In genomic region chr4:139619644-139620043, GRCh38 we compare ENCODE assay signal across 8 cellular contexts. TPM values are rescaled to one million over a fixed set of nuclear protein-coding genes. Genes with fewer than 3 reads are reported as not detected.
A peak's percentile ranks its signal among the peaks of the same experiment; 100 is the strongest.
DNase-seq lines count a peak whose midpoint lies in the region; TF ChIP-seq lines count a peak whose summit lies in the region.

No MANE protein-coding gene starts in this region.

- H3K27ac ChIP-seq in HEK293 (ENCODE audit: extremely low read depth, low read depth, low read length) (no peak overlapping the region), transverse colon (no peak overlapping the region)

- in situ Hi-C loops in transverse colon (cut with MboI; ENCODE audit: low pct_ligation_motif_present in 1 of 4, low pct_unique_long_range_greater_than_20kb in 1 of 4, low sequenced_read_pairs in 3 of 4) = no loop called here

- H3K36me3 ChIP-seq in HEK293 (ENCODE audit: control insufficient read depth in 2 of 2, insufficient read depth in 1 of 2, low read length in 2 of 2) = no peaks in the 10 kb centered on the region
- no peaks in the 10 kb centered on the region for H3K36me3 ChIP-seq in transverse colon

- H3K9me3 ChIP-seq in HEK293 (ENCODE audit: control insufficient read depth, insufficient read depth, low read depth, low read length) = no peaks in the 10 kb centered on the region
- H3K9me3 ChIP-seq in transverse colon = no peaks in the 10 kb centered on the region

- CTCF ChIA-PET in HEK293 (lab: Yijun Ruan, JAX) = interaction anchor here (0.5 to 3.0 kb wide), 17 partner anchors 8 to 792 kb away, joined by 3 to 8 read pairs (median 3); partner anchors contain the start of gene MGST2

- no peaks in the 10 kb centered on the region for H3K27me3 ChIP-seq in transverse colon

- H3K4me1 ChIP-seq in HEK293 (ENCODE audit: control insufficient read depth, insufficient read depth, low read length) (no peaks in the 10 kb centered on the region), transverse colon (no peaks in the 10 kb centered on the region)

- no peak for TF ChIP-seq POLR2A in transverse colon (IDR thresholded peaks at IDR 0.05)

- TF ChIP-seq CTCF in HEK293 (tag by site-specific recombination; IDR thresholded peaks at IDR 0.05) = no peak
- TF ChIP-seq CTCF in epithelial cell of esophagus (IDR thresholded peaks at IDR 0.05; ENCODE audit: insufficient read depth, low read depth, low read length, missing control alignments) = peak; percentile 69
- peak; percentile 23 to 54 (median 45) for TF ChIP-seq CTCF in transverse colon (IDR thresholded peaks at IDR 0.05)

- POLR2A ChIA-PET in HEK293 (lab: Yijun Ruan, JAX) = no interaction called here

- no peak overlapping the region for H3K4me3 ChIP-seq in HEK293 (ENCODE audit: low read depth, low read length)
- H3K4me3 ChIP-seq in epithelial cell of esophagus (ENCODE audit: low read length) = no peak overlapping the region
- H3K4me3 ChIP-seq in transverse colon = no peak overlapping the region

- 86 to 91% methylated on average over 2 to 5 of the region's 5 CpGs for WGBS in transverse colon (ENCODE audit: low coverage in 1 of 2), 2 donors

- no peak for TF ChIP-seq EP300 in transverse colon (IDR thresholded peaks at IDR 0.05; ENCODE audit: low read depth)

- DNase-seq in SIG-M5 treated with dmso at 0.1 percent for 504 hours (lab: John Stamatoyannopoulos, UW; ENCODE audit: unreplicated experiment) = peak; percentile 54
- no peak for DNase-seq in SIG-M5 (lab: John Stamatoyannopoulos, UW)
- DNase-seq in NCI-H510A treated with DMSO at 0.1 percent for 48 hours (lab: John Stamatoyannopoulos, UW) = peak; percentile 12
- DNase-seq in epithelial cell of esophagus (ENCODE audit: low read depth) = peak; percentile 62
- no peak for DNase-seq in transverse colon
- no peak for DNase-seq in medulla oblongata (ENCODE audit: extremely low spot score)
- DNase-seq in activated naive CD4-positive, alpha-beta T cell treated with Interleukin-2 at 50 U/mL for 16 hours = no peak

- intact Hi-C loops in transverse colon (cut with DNase I; ENCODE audit: low total_unique reads) = no loop called here

TF ChIP-seq in HEK293, 187 proteins besides CTCF, POLR2A, EP300 and RAD21:
- peak; percentile 66; the same call in 1 of the 2 replicates for TF ChIP-seq ZNF26 (tag by site-specific recombination; IDR thresholded peaks at IDR 0.05)
- no peak for TF ChIP-seq ZNF76 (tag by site-specific recombination; IDR thresholded peaks at IDR 0.05; ENCODE audit: borderline replicate concordance, low read depth)
- TF ChIP-seq KLF16 (tag by site-specific recombination; IDR thresholded peaks at IDR 0.05) = no peak
- TF ChIP-seq ZBTB48 (tag by site-specific recombination; IDR thresholded peaks at IDR 0.05) = no peak
- TF ChIP-seq ZBTB11 (tag by site-specific recombination; conservative IDR thresholded peaks at IDR 0.05; ENCODE audit: low read depth) = no peak
- TF ChIP-seq ZNF791 (tag by site-specific recombination; IDR thresholded peaks at IDR 0.05) = no peak
- peak; percentile 6; the same call in 1 of the 2 replicates for TF ChIP-seq ZNF654 (tag by site-specific recombination; IDR thresholded peaks at IDR 0.05; ENCODE audit: low read depth)
- no peak for TF ChIP-seq SETDB1 (IDR thresholded peaks at IDR 0.05; ENCODE audit: insufficient read length, low read length)
- TF ChIP-seq ZNF416 (tag by site-specific recombination; IDR thresholded peaks at IDR 0.05) = no peak

RNA-seq across cellular contexts. Expression of gene MGST2, which starts 46.0 kb away (rescaled TPM):
- total RNA-seq in transverse colon = 10 to 100 TPM in 3 of 4 donors, 1 to 10 TPM in 1; 3.4 to 91.5 (median 39.4) TPM

Comparison
In these comparisons a context has a peak if more than half of its experiments do, and no peak if none do; other contexts are left out.
1. DNase-seq: peak in SIG-M5 treated with dmso at 0.1 percent for 504 hours (single experiment), NCI-H510A treated with DMSO at 0.1 percent for 48 hours (single experiment) and epithelial cell of esophagus (single experiment); none in SIG-M5 (single experiment), transverse colon (single experiment), medulla oblongata (single experiment) and activated naive CD4-positive, alpha-beta T cell treated with Interleukin-2 at 50 U/mL for 16 hours (single experiment).